ENCODE assay signal across 14 cellular contexts in the genomic region with DNA sequence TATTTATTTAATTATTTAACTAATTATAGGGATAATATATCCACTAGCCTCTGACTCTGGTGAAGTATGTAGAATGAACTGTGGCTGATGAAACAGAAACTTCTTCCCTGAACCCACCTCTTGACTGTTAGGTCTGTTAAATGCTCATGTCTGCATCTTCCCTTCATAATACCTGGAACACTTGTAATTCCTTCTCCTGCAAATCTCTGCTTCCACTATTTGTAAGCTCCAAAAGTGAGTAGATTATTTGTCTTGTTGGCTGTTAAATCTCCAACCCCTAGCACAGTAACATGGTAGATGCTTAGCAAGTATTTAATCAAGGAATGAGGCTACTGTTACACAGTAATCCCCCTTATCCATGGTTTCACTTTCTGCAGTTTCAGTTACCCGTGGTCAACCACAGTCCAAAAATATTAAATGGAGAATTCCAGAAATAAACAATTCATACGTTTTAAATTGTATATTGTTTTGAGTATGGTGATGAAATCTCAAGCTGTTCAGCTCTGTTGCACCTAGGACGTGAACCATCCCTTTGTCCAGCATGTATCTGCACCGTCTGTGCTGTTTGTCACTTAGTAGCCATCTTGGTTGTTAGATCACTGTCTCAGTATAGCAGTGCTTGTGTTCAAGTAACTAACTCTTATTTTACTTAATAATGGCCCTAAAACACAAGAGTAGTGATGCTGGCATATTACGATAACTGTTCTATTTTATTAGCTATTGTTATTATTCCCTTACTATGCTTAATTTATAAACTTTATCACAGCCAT. TPM values are rescaled to one million over a fixed set of nuclear protein-coding genes. Genes with fewer than 3 reads are reported as not detected.
DNase-seq lines count a peak whose midpoint lies in the region; ATAC-seq and TF ChIP-seq lines count a peak whose summit lies in the region.
"Had no signal": no experiment of that assay in that cellular context is flagged by ENCODE, and none has a peak within 500 bp of the region (broad histone marks: within the 10 kb centered on the region; RNA-seq: fewer than 3 reads in every experiment).

No MANE protein-coding gene starts in this region.

- in situ Hi-C loops in gastrocnemius medialis (cut with MboI; ENCODE audit: low sequenced_read_pairs in 4 of 4), result no loop called here

- no peak overlapping the region for H2AFZ ChIP-seq in PC-9

- H3K4me1 Mint-ChIP-seq in activated naive CD8-positive, alpha-beta T cell treated with anti-CD3 and anti-CD28 coated beads, Interleukin-2, amount 10 ng/mL, durations not matched to agents 7 days and 5 days, result peaks cover 29% of the 10 kb centered on the region
- H3K4me1 Mint-ChIP-seq in activated naive CD8-positive, alpha-beta T cell treated with anti-CD3 and anti-CD28 coated beads for 36 hours, result peaks cover 39% of the 10 kb centered on the region

- H3K27me3 ChIP-seq in skeletal muscle tissue (ENCODE audit: control insufficient read depth in 3 of 3, insufficient read depth in 3 of 3, low read length in 3 of 3) (no peaks in the 10 kb centered on the region), PC-9 (ENCODE audit: insufficient read depth, low read depth) (no peaks in the 10 kb centered on the region), gastrocnemius medialis (no peaks in the 10 kb centered on the region)

- ATAC-seq in activated naive CD8-positive, alpha-beta T cell treated with anti-CD3 and anti-CD28 coated beads, Interleukin-2, amount 10 ng/mL, durations not matched to agents 7 days and 5 days (ENCODE audit: low read depth), result no peak
- ATAC-seq in gastrocnemius medialis (no peak), GM18907 (IDR thresholded peaks at IDR 0.05; ENCODE audit: unreplicated experiment) (no peak)
- ATAC-seq: left cardiac atrium had no signal

- H3K36me3 ChIP-seq in skeletal muscle tissue (ENCODE audit: control insufficient read depth in 3 of 3, insufficient read depth in 3 of 3, low read length in 3 of 3) (no peaks in the 10 kb centered on the region), PC-9 (ENCODE audit: low read depth) (no peaks in the 10 kb centered on the region), gastrocnemius medialis (no peaks in the 10 kb centered on the region)

- no peak for TF ChIP-seq CTCF in PC-9 (conservative IDR thresholded peaks at IDR 0.05)
- TF ChIP-seq CTCF in gastrocnemius medialis (IDR thresholded peaks at IDR 0.05 in 4 of 5, conservative IDR thresholded peaks at IDR 0.05 in 1 of 5), result no peak

- DNase-seq in activated naive CD8-positive, alpha-beta T cell treated with anti-CD3 and anti-CD28 coated beads, Interleukin-2, amount 10 ng/mL, durations not matched to agents 7 days and 5 days, result no peak
- no peak for DNase-seq in activated naive CD8-positive, alpha-beta T cell treated with anti-CD3 and anti-CD28 coated beads for 36 hours
- DNase-seq in NCI-H82 treated with DMSO at 0.1 percent for 48 hours (lab: John Stamatoyannopoulos, UW; ENCODE audit: unreplicated experiment), result peak; percentile 14
- peak; percentile 23 for DNase-seq in fibroblast of gingiva (ENCODE audit: low read depth)
- DNase-seq in PC-9, result no peak
- no peak for DNase-seq in gastrocnemius medialis
- DNase-seq: H7; left cardiac atrium; NCI-H69; stimulated activated CD4-positive, alpha-beta T cell treated with anti-CD3 and anti-CD28 coated beads, Interleukin-2, amount 100 ng/mL, for 24 hours had no signal

- H3K9ac ChIP-seq in skeletal muscle tissue (ENCODE audit: low read depth in 1 of 3, low read length in 3 of 3), result peak overlapping the region in 1 of 3 donors; percentile 21

- no peak overlapping the region for H3K4me2 ChIP-seq in PC-9

- H3K4me3 ChIP-seq in skeletal muscle tissue (ENCODE audit: low read length in 3 of 3) (peak overlapping the region in 2 of 3 donors; percentile 4 to 15), PC-9 (no peak overlapping the region), gastrocnemius medialis (no peak overlapping the region)

- intact Hi-C loops in PC-9 (cut with micrococcal nuclease; ENCODE audit: unreplicated experiment), result loop anchor here (5.0 kb wide), 1 partner anchor 93 kb away; no protein-coding TSS in a partner anchor
- intact Hi-C loops in gastrocnemius medialis (cut with DNase I; ENCODE audit: low total_unique reads), result no loop called here

- H3F3A ChIP-seq in PC-9 (ENCODE audit: insufficient read depth, low read depth), result peaks cover 7% of the 10 kb centered on the region; the same call in 1 of the 2 replicates

- no peaks in the 10 kb centered on the region for H3K9me3 ChIP-seq in skeletal muscle tissue (ENCODE audit: control insufficient read depth in 3 of 3, low read length in 3 of 3)
- no peaks in the 10 kb centered on the region for H3K9me3 ChIP-seq in PC-9 (ENCODE audit: insufficient read depth, low read depth)
- H3K9me3 ChIP-seq in gastrocnemius medialis, result no peaks in the 10 kb centered on the region

- BruUV-seq in PC-9 (replicated peaks; lab: Mats Ljungman, UMichigan), result no TSS peak

- peaks cover 11% of the 10 kb centered on the region; the same call in 1 of the 2 replicates for H3K79me2 ChIP-seq in PC-9 (ENCODE audit: low read depth)

- H3K27ac Mint-ChIP-seq in activated naive CD8-positive, alpha-beta T cell treated with anti-CD3 and anti-CD28 coated beads, Interleukin-2, amount 10 ng/mL, durations not matched to agents 7 days and 5 days, result no peak overlapping the region
- H3K27ac Mint-ChIP-seq in activated naive CD8-positive, alpha-beta T cell treated with anti-CD3 and anti-CD28 coated beads for 36 hours, result no peak overlapping the region
- H3K27ac Mint-ChIP-seq: T-helper 2 cell treated with Interferon-gamma antibody and Interleukin-4, amounts not matched to agents 5 μg/mL and 100 μg/mL, for 36 hours had no signal

- H3K27ac ChIP-seq in skeletal muscle tissue (ENCODE audit: low read depth, low read length), result peak overlapping the region; percentile 37
- no peak overlapping the region for H3K27ac ChIP-seq in PC-9
- peak overlapping the region in 1 of 4 donors; percentile 7 for H3K27ac ChIP-seq in gastrocnemius medialis
- H3K27ac ChIP-seq: epithelial cell of prostate had no signal

- POLR2A ChIA-PET in activated naive CD8-positive, alpha-beta T cell treated with anti-CD3 and anti-CD28 coated beads, Interleukin-2, amount 10 ng/mL, durations not matched to agents 7 days and 5 days (lab: Charles Lee), result no interaction called here
- POLR2A ChIA-PET in PC-9 (lab: Charles Lee; ENCODE audit: unreplicated experiment), result no interaction called here

- H3K9me3 Mint-ChIP-seq in activated naive CD8-positive, alpha-beta T cell treated with anti-CD3 and anti-CD28 coated beads, Interleukin-2, amount 10 ng/mL, durations not matched to agents 7 days and 5 days, result no peaks in the 10 kb centered on the region
- H3K9me3 Mint-ChIP-seq in activated naive CD8-positive, alpha-beta T cell treated with anti-CD3 and anti-CD28 coated beads for 36 hours, result peaks cover 1% of the 10 kb centered on the region
- H3K9me3 Mint-ChIP-seq: T-helper 2 cell treated with Interferon-gamma antibody and Interleukin-4, amounts not matched to agents 5 μg/mL and 100 μg/mL, for 36 hours had no signal

- peaks cover 7% of the 10 kb centered on the region for H3K36me3 Mint-ChIP-seq in activated naive CD8-positive, alpha-beta T cell treated with anti-CD3 and anti-CD28 coated beads, Interleukin-2, amount 10 ng/mL, durations not matched to agents 7 days and 5 days
- H3K36me3 Mint-ChIP-seq in activated naive CD8-positive, alpha-beta T cell treated with anti-CD3 and anti-CD28 coated beads for 36 hours, result peaks cover 3% of the 10 kb centered on the region

- CTCF ChIA-PET in PC-9 (lab: Charles Lee), result no interaction called here

- H4K20me1 ChIP-seq in PC-9 (ENCODE audit: insufficient read depth), result no peaks in the 10 kb centered on the region

- TF ChIP-seq POLR2A in gastrocnemius medialis (IDR thresholded peaks at IDR 0.05), result no peak

- no peaks in the 10 kb centered on the region for H3K9me2 ChIP-seq in PC-9 (ENCODE audit: insufficient read depth)

- peak overlapping the region; percentile 11 for H3K4me3 Mint-ChIP-seq in activated naive CD8-positive, alpha-beta T cell treated with anti-CD3 and anti-CD28 coated beads, Interleukin-2, amount 10 ng/mL, durations not matched to agents 7 days and 5 days
- H3K4me3 Mint-ChIP-seq in activated naive CD8-positive, alpha-beta T cell treated with anti-CD3 and anti-CD28 coated beads for 36 hours, result no peak overlapping the region
- H3K4me3 Mint-ChIP-seq: T-helper 2 cell treated with Interferon-gamma antibody and Interleukin-4, amounts not matched to agents 5 μg/mL and 100 μg/mL, for 36 hours had no signal

- H3K27me3 Mint-ChIP-seq in activated naive CD8-positive, alpha-beta T cell treated with anti-CD3 and anti-CD28 coated beads, Interleukin-2, amount 10 ng/mL, durations not matched to agents 7 days and 5 days, result no peaks in the 10 kb centered on the region
- H3K27me3 Mint-ChIP-seq in activated naive CD8-positive, alpha-beta T cell treated with anti-CD3 and anti-CD28 coated beads for 36 hours, result no peaks in the 10 kb centered on the region

- H3K4me1 ChIP-seq in skeletal muscle tissue (ENCODE audit: control insufficient read depth in 3 of 3, insufficient read depth in 3 of 3, low read length in 3 of 3) (peaks cover 8 to 17% (median 9%) of the 10 kb centered on the region in 3 donors), PC-9 (replicated peaks; ENCODE audit: insufficient read depth) (peaks cover 15% of the 10 kb centered on the region; the same call in 1 of the 2 replicates), gastrocnemius medialis (peaks cover 26 to 37% of the 10 kb centered on the region in 2 donors)

RNA-seq across cellular contexts. Expression of a gene that starts 5.7 kb away (rescaled TPM):
- total RNA-seq in activated naive CD8-positive, alpha-beta T cell treated with anti-CD3 and anti-CD28 coated beads, Interleukin-2, amount 10 ng/mL, durations not matched to agents 7 days and 5 days, result 10 to 100 TPM; 17.2 to 17.7 TPM
- total RNA-seq in activated naive CD8-positive, alpha-beta T cell treated with anti-CD3 and anti-CD28 coated beads for 36 hours, result 1 to 10 TPM; 6.9 to 7.9 TPM
- total RNA-seq in skeletal muscle tissue, result 8.4 TPM
- total RNA-seq in PC-9 (2021), result 22.6 and 24.7 TPM in 2 replicates
- 10 to 100 TPM in 3 of 4 donors, 1 to 10 TPM in 1; 8.8 to 20.3 (median 16.2) TPM for total RNA-seq in gastrocnemius medialis

Comparison
In these comparisons a context has a peak if more than half of its experiments do, and no peak if none do; other contexts are left out.
1. DNase-seq: peak in NCI-H82 treated with DMSO at 0.1 percent for 48 hours (single experiment) and fibroblast of gingiva (single experiment); none in activated naive CD8-positive, alpha-beta T cell treated with anti-CD3 and anti-CD28 coated beads, Interleukin-2, amount 10 ng/mL, durations not matched to agents 7 days and 5 days (single experiment), activated naive CD8-positive, alpha-beta T cell treated with anti-CD3 and anti-CD28 coated beads for 36 hours (single experiment), PC-9 (0 of 2) and gastrocnemius medialis (0 of 2).
2. H3K4me3 ChIP-seq: peak in skeletal muscle tissue (2 of 3); none in PC-9 (single experiment) and gastrocnemius medialis (0 of 4).